In the genomic region with DNA sequence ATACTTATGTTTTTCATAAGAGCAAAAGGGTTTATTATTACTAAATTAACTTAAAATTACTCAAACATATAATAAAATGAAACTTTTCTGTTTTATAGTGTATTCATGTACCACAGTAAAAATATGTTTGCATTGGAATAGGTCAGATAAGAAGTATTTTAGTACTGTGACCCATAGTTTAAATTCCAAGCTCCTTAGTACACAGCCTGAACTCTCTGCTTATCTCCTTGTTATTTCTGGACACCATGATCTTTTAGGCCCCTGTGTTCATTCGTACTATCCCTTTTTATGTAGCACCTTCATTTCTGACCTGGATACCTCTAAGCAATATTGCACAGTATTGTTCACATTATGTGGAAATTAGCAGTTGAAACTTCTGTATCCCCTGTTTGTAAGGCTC, we compare ENCODE assay signal across 20 cellular contexts.
"Had no signal": no experiment of that assay in that cellular context is flagged by ENCODE, and none has a peak within 500 bp of the region (broad histone marks: within the 10 kb centered on the region; RNA-seq: fewer than 3 reads in every experiment).

No MANE protein-coding gene starts in this region.

- DNase-seq: activated CD4-positive, alpha-beta T cell treated with anti-CD3 and anti-CD28 coated beads, Interleukin-2, amount 10 ng/mL, durations not matched to agents 24 days and 14 days; activated CD4-positive, CD25-positive, alpha-beta regulatory T cell; activated CD8-positive, alpha-beta memory T cell treated with anti-CD3 and anti-CD28 coated beads, Interleukin-2, amount 50 U/mL, for 4 hours; activated CD8-positive, alpha-beta T cell treated with anti-CD3 and anti-CD28 coated beads, Interleukin-2, amount 10 ng/mL, durations not matched to agents 7 days and 5 days; activated gamma-delta T cell; activated T-cell treated with anti-CD3 and anti-CD28 coated beads, Interleukin-2, amount 50 U/mL, for 48 hours; amniotic stem cell; foreskin fibroblast; mammary epithelial cell; mucosa of descending colon; naive thymus-derived CD4-positive, alpha-beta T cell; pancreas; small intestine; stimulated activated CD4-positive, alpha-beta T cell treated with anti-CD3 and anti-CD28 coated beads, Interleukin-4, amount 100 ng/mL, for 24 hours; stimulated activated naive CD4-positive, alpha-beta T cell treated with Interleukin-2 at 50 U/mL for 16 hours; substantia nigra; uterus had no signal

- H3K27ac ChIP-seq: esophagus muscularis mucosa, pancreas, tibial nerve, uterus had no signal

- H3K9me3 ChIP-seq: esophagus muscularis mucosa, mucosa of descending colon, pancreas, tibial nerve, uterus had no signal

- H3K4me1 ChIP-seq: pancreas, tibial nerve, uterus had no signal

- H3K36me3 ChIP-seq: pancreas, uterus had no signal

- H3K27me3 ChIP-seq: esophagus muscularis mucosa, pancreas, tibial nerve, uterus had no signal

- ATAC-seq: activated CD8-positive, alpha-beta T cell treated with anti-CD3 and anti-CD28 coated beads, Interleukin-2, amount 10 ng/mL, durations not matched to agents 7 days and 5 days; activated naive CD4-positive, alpha-beta T cell treated with anti-CD3 and anti-CD28 coated beads, Interleukin-2, amount 50 U/mL, for 72 hours; mucosa of descending colon; naive thymus-derived CD4-positive, alpha-beta T cell; pancreas had no signal

- FAIRE-seq: pancreas, small intestine had no signal

- H3K4me3 ChIP-seq: esophagus muscularis mucosa, mucosa of descending colon, pancreas, tibial nerve, uterus had no signal
